ENCODE assay signal across 32 cellular contexts in genomic region chr13:97562962-97563361, GRCh38.
"Had no signal": no experiment of that assay in that cellular context is flagged by ENCODE, and none has a peak within 500 bp of the region (broad histone marks: within the 10 kb centered on the region; RNA-seq: fewer than 3 reads in every experiment).

No MANE protein-coding gene starts in this region.

- H3K27ac ChIP-seq: adrenal gland, ascending aorta, body of pancreas, brain microvascular endothelial cell, breast epithelium, cardiac muscle cell had no signal

- H3K4me3 ChIP-seq: adrenal gland, ascending aorta, body of pancreas, breast epithelium, cardiac muscle cell had no signal

- H3K9me3 ChIP-seq: adrenal gland, ascending aorta, body of pancreas, breast epithelium had no signal

- H3K27me3 ChIP-seq: ascending aorta, body of pancreas, brain microvascular endothelial cell, breast epithelium, cardiac muscle cell had no signal

- H3K36me3 ChIP-seq: adrenal gland, ascending aorta, brain microvascular endothelial cell, breast epithelium, cardiac muscle cell had no signal

- H3K4me1 ChIP-seq: adrenal gland, ascending aorta, body of pancreas had no signal

- DNase-seq: activated effector memory CD4-positive, alpha-beta T cell treated with anti-CD3 and anti-CD28 coated beads, Interleukin-2, amount 50 U/mL, for 16 hours; activated effector memory CD4-positive, alpha-beta T cell treated with Interleukin-2 at 50 U/mL for 16 hours; activated gamma-delta T cell; activated gamma-delta T cell treated with Interleukin-2 at 50 U/mL for 16 hours; activated naive CD4-positive, alpha-beta T cell; activated naive CD4-positive, alpha-beta T cell treated with anti-CD3 and anti-CD28 coated beads for 36 hours; activated naive CD4-positive, alpha-beta T cell treated with anti-CD3 and anti-CD28 coated beads, Interleukin-2, amount 10 ng/mL, durations not matched to agents 7 days and 5 days; activated naive CD4-positive, alpha-beta T cell treated with anti-CD3 and anti-CD28 coated beads, Interleukin-2, amount 50 U/mL, for 16 hours; activated naive CD4-positive, alpha-beta T cell treated with Interleukin-2 at 50 U/mL for 16 hours; activated naive CD8-positive, alpha-beta T cell treated with anti-CD3 and anti-CD28 coated beads for 36 hours; activated naive CD8-positive, alpha-beta T cell treated with anti-CD3 and anti-CD28 coated beads, Interleukin-2, amount 10 ng/mL, durations not matched to agents 7 days and 5 days; activated naive CD8-positive, alpha-beta T cell treated with anti-CD3 and anti-CD28 coated beads, Interleukin-2, amount 50 U/mL, for 24 hours; activated T-cell treated with anti-CD3 and anti-CD28 coated beads, Interleukin-2, amount 50 U/mL, for 24 hours; activated T-cell treated with anti-CD3 and anti-CD28 coated beads, Interleukin-2, amount 50 U/mL, for 4 hours; activated T-cell treated with anti-CD3 and anti-CD28 coated beads, Interleukin-2, amount 50 U/mL, for 48 hours; activated T-cell treated with anti-CD3 and anti-CD28 coated beads, Interleukin-2, amount 50 U/mL, for 72 hours; adrenal gland; amniotic stem cell; amygdala; anterior cingulate cortex; aorta; body of pancreas; brain microvascular endothelial cell; central memory CD4-positive, alpha-beta T cell; cerebellar nuclear complex had no signal

- ATAC-seq: activated naive CD4-positive, alpha-beta T cell treated with anti-CD3 and anti-CD28 coated beads, Interleukin-2, amount 50 U/mL, for 72 hours; activated naive CD8-positive, alpha-beta T cell treated with anti-CD3 and anti-CD28 coated beads, Interleukin-2, amount 50 U/mL, for 24 hours; activated T-cell treated with anti-CD3 and anti-CD28 coated beads, Interleukin-2, amount 50 U/mL, for 4 hours; activated T-cell treated with anti-CD3 and anti-CD28 coated beads, Interleukin-2, amount 50 U/mL, for 72 hours; activated T-helper 17 cell treated with anti-CD3 and anti-CD28 coated beads, Interleukin-2, amount 50 U/mL, for 72 hours; body of pancreas had no signal

- FAIRE-seq: astrocyte, bronchial epithelial cell had no signal
